In the genomic region with DNA sequence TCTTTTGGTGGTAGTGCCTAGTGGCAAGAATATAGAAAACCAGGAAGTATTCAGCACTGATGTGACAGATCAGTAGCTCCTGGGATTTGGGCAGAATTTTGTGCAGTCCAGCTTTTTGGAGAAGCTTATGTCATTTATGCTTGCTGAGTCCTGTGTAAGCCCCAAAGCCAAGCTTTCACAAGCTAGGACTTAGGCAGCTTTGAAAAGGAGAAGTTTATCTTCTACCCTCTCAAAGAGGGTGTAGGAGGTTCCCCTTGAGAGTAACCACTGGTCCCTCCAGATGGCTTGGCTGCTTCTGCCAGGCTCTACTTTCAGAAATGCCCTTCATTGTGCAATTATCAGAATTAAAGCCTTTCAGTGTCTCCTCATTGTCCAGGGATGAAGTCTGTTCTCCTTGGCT, we compare ENCODE assay signal across 17 cellular contexts.
DNase-seq lines count a peak whose midpoint lies in the region; ATAC-seq, FAIRE-seq and TF ChIP-seq lines count a peak whose summit lies in the region.
"Had no signal": no experiment of that assay in that cellular context is flagged by ENCODE, and none has a peak within 500 bp of the region (broad histone marks: within the 10 kb centered on the region; RNA-seq: fewer than 3 reads in every experiment).

No MANE protein-coding gene starts in this region.

- peak overlapping the region in 9 of 11 experiments; percentile 1 to 59 (median 35); a peak in 11 of 22 replicates for H3K4me2 ChIP-seq in BLaER1 treated with 17β-estradiol and CSF1 and Interleukin-3, amounts not matched to agents 10 nM and 100 nM

- peak overlapping the region in 8 of 10 experiments; percentile 6 to 56 (median 37); a peak in 12 of 20 replicates for H3K4me3 ChIP-seq in BLaER1 treated with 17β-estradiol and CSF1 and Interleukin-3, amounts not matched to agents 10 nM and 100 nM
- H3K4me3 ChIP-seq in HL-60 (replicated peaks; ENCODE audit: insufficient read depth, low read length): no peak overlapping the region
- H3K4me3 ChIP-seq: right lobe of liver had no signal

- peak overlapping the region; percentile 94 to 98 for H3K27ac Mint-ChIP-seq in effector memory CD8-positive, alpha-beta T cell

- no peaks in the 10 kb centered on the region for H3K27me3 ChIP-seq in BLaER1 treated with 17β-estradiol and CSF1 and Interleukin-3, amounts not matched to agents 10 nM and 100 nM
- H3K27me3 ChIP-seq in HL-60 (ENCODE audit: insufficient read depth, poor library complexity, severe bottlenecking): no peaks in the 10 kb centered on the region
- H3K27me3 ChIP-seq: right lobe of liver had no signal

- H3K27ac ChIP-seq in BLaER1 treated with 17β-estradiol and CSF1 and Interleukin-3, amounts not matched to agents 10 nM and 100 nM: peak overlapping the region; percentile 42 to 94 (median 84); a peak in 21 of 22 replicates
- H3K27ac ChIP-seq in HL-60 (replicated peaks): peak overlapping the region; percentile 72
- H3K27ac ChIP-seq: right lobe of liver had no signal

- no peak for TF ChIP-seq CTCF in HL-60 (IDR thresholded peaks at IDR 0.05; ENCODE audit: insufficient read depth, low read length)

- H3K36me3 ChIP-seq in BLaER1 treated with 17β-estradiol and CSF1 and Interleukin-3, amounts not matched to agents 10 nM and 100 nM: no peaks in the 10 kb centered on the region
- H3K36me3 ChIP-seq: right lobe of liver had no signal

- peaks cover 0 to 2% of the 10 kb centered on the region in 2 donors for H3K27me3 Mint-ChIP-seq in effector memory CD8-positive, alpha-beta T cell
- H3K27me3 Mint-ChIP-seq: activated CD4-positive, alpha-beta T cell treated with anti-CD3 and anti-CD28 coated beads, Interleukin-2, amount 10 ng/mL, durations not matched to agents 7 days and 5 days had no signal

- no peaks in the 10 kb centered on the region for H4K20me1 ChIP-seq in BLaER1 treated with 17β-estradiol and CSF1 and Interleukin-3, amounts not matched to agents 10 nM and 100 nM

- DNase-seq in HL-60 (ENCODE audit: low read depth in 1 of 2, low spot score in 1 of 2) (peak in 1 of 2 experiments; percentile 84), SKM-1 (lab: John Stamatoyannopoulos, UW; ENCODE audit: unreplicated experiment) (peak; percentile 61), NCI-H82 treated with DMSO at 0.1 percent for 48 hours (lab: John Stamatoyannopoulos, UW; ENCODE audit: unreplicated experiment) (no peak), HTR-8/SVneo (ENCODE audit: insufficient read length, low spot score) (no peak)
- no peak for DNase-seq in effector memory CD8-positive, alpha-beta T cell
- DNase-seq: activated CD4-positive, alpha-beta T cell treated with anti-CD3 and anti-CD28 coated beads, Interleukin-2, amount 10 ng/mL, durations not matched to agents 7 days and 5 days; aorta; DMS79; erythroblast; NCI-H187 treated with DMSO at 0.1 percent for 48 hours; NCI-H524; right lobe of liver; stimulated activated CD4-positive, alpha-beta T cell treated with anti-CD3 and anti-CD28 coated beads, Interleukin-1b, Interleukin-23, amount 100 ng/mL, for 48 hours; T1000 had no signal

- no peak for FAIRE-seq in HTR-8/SVneo (lab: Jason Lieb, UNC)

- peaks cover 2% of the 10 kb centered on the region for H3K36me3 Mint-ChIP-seq in effector memory CD8-positive, alpha-beta T cell (ENCODE audit: insufficient read depth)

- H3K4me1 ChIP-seq in BLaER1 treated with 17β-estradiol and CSF1 and Interleukin-3, amounts not matched to agents 10 nM and 100 nM: peaks cover 25 to 34% (median 30%) of the 10 kb centered on the region in 10 experiments

- ATAC-seq in effector memory CD8-positive, alpha-beta T cell (replicated peaks): no peak
- ATAC-seq in GM18517 (IDR thresholded peaks at IDR 0.05; ENCODE audit: unreplicated experiment) (no peak), GM18909 (IDR thresholded peaks at IDR 0.05; ENCODE audit: poor library complexity, unreplicated experiment) (no peak)
- ATAC-seq: right lobe of liver had no signal

- peaks cover 7 to 13% of the 10 kb centered on the region in 2 donors for H3K9me3 Mint-ChIP-seq in effector memory CD8-positive, alpha-beta T cell

- H3K9ac ChIP-seq in BLaER1 treated with 17β-estradiol and CSF1 and Interleukin-3, amounts not matched to agents 10 nM and 100 nM: peak overlapping the region in 7 of 11 experiments; percentile 31 to 78 (median 64); a peak in 13 of 22 replicates

- peak overlapping the region; percentile 34 to 67 for H3K4me3 Mint-ChIP-seq in effector memory CD8-positive, alpha-beta T cell
- H3K4me3 Mint-ChIP-seq: activated CD4-positive, alpha-beta T cell treated with anti-CD3 and anti-CD28 coated beads, Interleukin-2, amount 10 ng/mL, durations not matched to agents 7 days and 5 days had no signal

- H3K9me3 ChIP-seq in BLaER1 treated with 17β-estradiol and CSF1 and Interleukin-3, amounts not matched to agents 10 nM and 100 nM (replicated peaks in 1 of 11): peaks cover 24 to 92% (median 43%) of the 10 kb centered on the region in 11 experiments
- H3K9me3 ChIP-seq: right lobe of liver had no signal

- peaks cover 25 to 26% of the 10 kb centered on the region in 2 donors for H3K4me1 Mint-ChIP-seq in effector memory CD8-positive, alpha-beta T cell (ENCODE audit: low read depth in 2 of 2)
